In genomic region chr22:32326647-32327046, GRCh38 we compare ENCODE assay signal across 28 cellular contexts. TPM values are rescaled to one million over a fixed set of nuclear protein-coding genes. Genes with fewer than 3 reads are reported as not detected.
"Had no signal": no experiment of that assay in that cellular context is flagged by ENCODE, and none has a peak within 500 bp of the region (broad histone marks: within the 10 kb centered on the region; RNA-seq: fewer than 3 reads in every experiment).

No MANE protein-coding gene starts in this region.

- DNase-seq: activated CD4-positive, alpha-beta T cell treated with anti-CD3 and anti-CD28 coated beads, Interleukin-2, amount 10 ng/mL, durations not matched to agents 24 days and 14 days; activated CD8-positive, alpha-beta T cell treated with anti-CD3 and anti-CD28 coated beads, Interleukin-2, amount 10 ng/mL, durations not matched to agents 7 days and 5 days; activated effector memory CD4-positive, alpha-beta T cell treated with Interleukin-2 at 50 U/mL for 16 hours; activated naive CD4-positive, alpha-beta T cell treated with anti-CD3 and anti-CD28 coated beads for 36 hours; activated naive CD8-positive, alpha-beta T cell treated with anti-CD3 and anti-CD28 coated beads, Interleukin-2, amount 10 ng/mL, durations not matched to agents 7 days and 5 days; activated T-cell treated with anti-CD3 and anti-CD28 coated beads, Interleukin-2, amount 50 U/mL, for 48 hours; amniotic stem cell; dorsolateral prefrontal cortex; heart left ventricle; small intestine; stimulated activated CD4-positive, alpha-beta T cell treated with anti-CD3 and anti-CD28 coated beads, Interleukin-15, amount 100 ng/mL, for 24 hours; stimulated activated CD8-positive, alpha-beta memory T cell treated with anti-CD3 and anti-CD28 coated beads, Interleukin-4, amount 100 ng/mL, for 48 hours; stimulated activated naive B cell treated with anti-CD40 and anti-IgM and Interleukin-4, amounts not matched to agents 10 μg/mL and 1 μg/mL and 100 μg/mL, for 72 hours; SW 1271; T-helper 17 cell; upper lobe of left lung had no signal

- H3K4me3 ChIP-seq: breast epithelium, dorsolateral prefrontal cortex, heart left ventricle, thoracic aorta, upper lobe of left lung had no signal

- H3K36me3 ChIP-seq: breast epithelium, heart left ventricle, thoracic aorta, upper lobe of left lung had no signal

- H3K27ac Mint-ChIP-seq: activated CD4-positive, alpha-beta T cell treated with anti-CD3 and anti-CD28 coated beads, Interleukin-2, amount 10 ng/mL, durations not matched to agents 24 days and 14 days; activated CD8-positive, alpha-beta T cell treated with anti-CD3 and anti-CD28 coated beads, Interleukin-2, amount 10 ng/mL, durations not matched to agents 7 days and 5 days; activated naive CD4-positive, alpha-beta T cell treated with anti-CD3 and anti-CD28 coated beads for 36 hours; activated naive CD8-positive, alpha-beta T cell treated with anti-CD3 and anti-CD28 coated beads, Interleukin-2, amount 10 ng/mL, durations not matched to agents 7 days and 5 days; memory B cell; nephron; stimulated activated naive B cell treated with anti-CD40 and anti-IgM and Interleukin-4, amounts not matched to agents 10 μg/mL and 1 μg/mL and 100 μg/mL, for 72 hours; T-helper 17 cell had no signal

- H3K4me3 Mint-ChIP-seq: activated CD4-positive, alpha-beta T cell treated with anti-CD3 and anti-CD28 coated beads, Interleukin-2, amount 10 ng/mL, durations not matched to agents 24 days and 14 days; activated CD8-positive, alpha-beta T cell treated with anti-CD3 and anti-CD28 coated beads, Interleukin-2, amount 10 ng/mL, durations not matched to agents 7 days and 5 days; activated naive CD4-positive, alpha-beta T cell treated with anti-CD3 and anti-CD28 coated beads for 36 hours; activated naive CD8-positive, alpha-beta T cell treated with anti-CD3 and anti-CD28 coated beads, Interleukin-2, amount 10 ng/mL, durations not matched to agents 7 days and 5 days; central memory CD8-positive, alpha-beta T cell; memory B cell; nephron; stimulated activated naive B cell treated with anti-CD40 and anti-IgM and Interleukin-4, amounts not matched to agents 10 μg/mL and 1 μg/mL and 100 μg/mL, for 72 hours; T-helper 17 cell had no signal

- H2AFZ ChIP-seq: parathyroid adenoma had no signal

- ATAC-seq: activated CD8-positive, alpha-beta T cell treated with anti-CD3 and anti-CD28 coated beads, Interleukin-2, amount 10 ng/mL, durations not matched to agents 7 days and 5 days; heart left ventricle; sciatic nerve; stimulated activated naive B cell treated with anti-CD40 and anti-IgM and Interleukin-4, amounts not matched to agents 10 μg/mL and 1 μg/mL and 100 μg/mL, for 72 hours; T-helper 17 cell had no signal

- H3K79me2 ChIP-seq: parathyroid adenoma had no signal

- H3K9me3 ChIP-seq: breast epithelium, heart left ventricle, thoracic aorta, upper lobe of left lung had no signal

- H3K4me1 Mint-ChIP-seq: activated CD4-positive, alpha-beta T cell treated with anti-CD3 and anti-CD28 coated beads, Interleukin-2, amount 10 ng/mL, durations not matched to agents 24 days and 14 days; activated naive CD8-positive, alpha-beta T cell treated with anti-CD3 and anti-CD28 coated beads, Interleukin-2, amount 10 ng/mL, durations not matched to agents 7 days and 5 days; central memory CD8-positive, alpha-beta T cell; memory B cell; nephron; stimulated activated naive B cell treated with anti-CD40 and anti-IgM and Interleukin-4, amounts not matched to agents 10 μg/mL and 1 μg/mL and 100 μg/mL, for 72 hours; T-helper 17 cell had no signal

- H3K27me3 Mint-ChIP-seq: activated CD4-positive, alpha-beta T cell treated with anti-CD3 and anti-CD28 coated beads, Interleukin-2, amount 10 ng/mL, durations not matched to agents 24 days and 14 days; activated naive CD8-positive, alpha-beta T cell treated with anti-CD3 and anti-CD28 coated beads, Interleukin-2, amount 10 ng/mL, durations not matched to agents 7 days and 5 days; T-helper 17 cell had no signal

- H3K9me3 Mint-ChIP-seq: activated CD4-positive, alpha-beta T cell treated with anti-CD3 and anti-CD28 coated beads, Interleukin-2, amount 10 ng/mL, durations not matched to agents 24 days and 14 days; activated naive CD4-positive, alpha-beta T cell treated with anti-CD3 and anti-CD28 coated beads for 36 hours; activated naive CD8-positive, alpha-beta T cell treated with anti-CD3 and anti-CD28 coated beads, Interleukin-2, amount 10 ng/mL, durations not matched to agents 7 days and 5 days; central memory CD8-positive, alpha-beta T cell; memory B cell; nephron had no signal

- H3K27ac ChIP-seq: breast epithelium, dorsolateral prefrontal cortex, heart left ventricle, parathyroid adenoma, thoracic aorta, upper lobe of left lung had no signal

- H3K36me3 Mint-ChIP-seq: activated naive CD8-positive, alpha-beta T cell treated with anti-CD3 and anti-CD28 coated beads, Interleukin-2, amount 10 ng/mL, durations not matched to agents 7 days and 5 days; memory B cell; stimulated activated naive B cell treated with anti-CD40 and anti-IgM and Interleukin-4, amounts not matched to agents 10 μg/mL and 1 μg/mL and 100 μg/mL, for 72 hours had no signal

- H3K4me1 ChIP-seq: breast epithelium, heart left ventricle, parathyroid adenoma had no signal

- H3K9ac ChIP-seq: parathyroid adenoma had no signal

- H3K27me3 ChIP-seq: dorsolateral prefrontal cortex, heart left ventricle, upper lobe of left lung had no signal

- FAIRE-seq: colon, islet of Langerhans, small intestine had no signal

RNA-seq across cellular contexts. Expression of gene RFPL3, which starts 31.0 kb away (rescaled TPM):
- total RNA-seq: activated CD4-positive, alpha-beta T cell treated with anti-CD3 and anti-CD28 coated beads, Interleukin-2, amount 10 ng/mL, durations not matched to agents 24 days and 14 days; activated CD8-positive, alpha-beta T cell treated with anti-CD3 and anti-CD28 coated beads, Interleukin-2, amount 10 ng/mL, durations not matched to agents 7 days and 5 days; activated naive CD4-positive, alpha-beta T cell treated with anti-CD3 and anti-CD28 coated beads for 36 hours; activated naive CD8-positive, alpha-beta T cell treated with anti-CD3 and anti-CD28 coated beads, Interleukin-2, amount 10 ng/mL, durations not matched to agents 7 days and 5 days; breast epithelium; epithelial cell of proximal tubule; fibroblast of villous mesenchyme; heart left ventricle; liver; sciatic nerve; T-helper 17 cell; thoracic aorta; upper lobe of left lung had no signal
- polyA plus RNA-seq: heart left ventricle, liver, small intestine had no signal
